Comparison of ENCODE assay signal across 40 cellular contexts in the genomic region with DNA sequence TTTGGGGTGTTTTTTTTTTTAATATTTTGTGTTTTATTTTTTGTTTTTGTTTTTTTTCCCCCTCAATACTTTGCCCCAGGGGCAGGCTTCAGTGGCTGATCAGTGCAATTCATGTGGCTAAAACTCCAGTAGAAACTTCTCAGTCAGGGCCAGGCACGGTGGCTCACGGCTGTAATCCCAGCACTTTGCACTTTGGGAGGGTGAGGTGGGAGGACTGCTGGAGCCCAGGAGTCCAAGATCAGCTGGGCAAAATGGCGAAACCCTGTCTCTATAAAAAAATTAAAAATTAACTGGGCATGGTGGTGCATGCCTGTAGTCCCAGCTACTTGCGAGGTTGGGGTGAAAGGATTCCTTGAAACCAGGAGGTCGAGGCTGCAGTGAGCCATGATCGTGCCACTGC. TPM values are rescaled to one million over a fixed set of nuclear protein-coding genes. Genes with fewer than 3 reads are reported as not detected.
"Had no signal": no experiment of that assay in that cellular context is flagged by ENCODE, and none has a peak within 500 bp of the region (broad histone marks: within the 10 kb centered on the region; RNA-seq: fewer than 3 reads in every experiment).

No MANE protein-coding gene starts in this region.

- H3K4me3 Mint-ChIP-seq: activated naive CD4-positive, alpha-beta T cell treated with anti-CD3 and anti-CD28 coated beads for 36 hours; activated naive CD4-positive, alpha-beta T cell treated with anti-CD3 and anti-CD28 coated beads, Interleukin-2, amount 10 ng/mL, durations not matched to agents 7 days and 5 days; activated naive CD4-positive, alpha-beta T cell treated with anti-CD3 and anti-CD28 coated beads, Interleukin-2, amount 50 U/mL, for 24 hours; activated naive CD8-positive, alpha-beta T cell; activated naive CD8-positive, alpha-beta T cell treated with anti-CD3 and anti-CD28 coated beads for 36 hours; activated naive CD8-positive, alpha-beta T cell treated with anti-CD3 and anti-CD28 coated beads, Interleukin-2, amount 10 ng/mL, durations not matched to agents 7 days and 5 days; activated naive CD8-positive, alpha-beta T cell treated with anti-CD3 and anti-CD28 coated beads, Interleukin-2, amount 50 U/mL, for 24 hours; activated T-cell treated with anti-CD3 and anti-CD28 coated beads, Interleukin-2, amount 50 U/mL, for 24 hours; activated T-cell treated with anti-CD3 and anti-CD28 coated beads, Interleukin-2, amount 50 U/mL, for 4 hours; activated T-cell treated with anti-CD3 and anti-CD28 coated beads, Interleukin-2, amount 50 U/mL, for 72 hours; activated T-helper 1 cell treated with anti-CD3 and anti-CD28 coated beads, Interleukin-12 subunit alpha, Interleukin-12 subunit beta, Interleukin-2, Interleukin-4 antibody, amounts not matched to agents 30 ng/mL and 10 ng/mL and 1 ng/mL, durations not matched to agents 14 hours and 24 hours and 36 hours; activated T-helper 17 cell treated with anti-CD3 and anti-CD28 coated beads, Interleukin-2, amount 50 U/mL, for 72 hours; brain; central memory CD8-positive, alpha-beta T cell had no signal

- H3K27ac Mint-ChIP-seq: activated naive CD4-positive, alpha-beta T cell treated with anti-CD3 and anti-CD28 coated beads for 36 hours; activated naive CD4-positive, alpha-beta T cell treated with anti-CD3 and anti-CD28 coated beads, Interleukin-2, amount 10 ng/mL, durations not matched to agents 7 days and 5 days; activated naive CD4-positive, alpha-beta T cell treated with anti-CD3 and anti-CD28 coated beads, Interleukin-2, amount 50 U/mL, for 24 hours; activated naive CD8-positive, alpha-beta T cell; activated naive CD8-positive, alpha-beta T cell treated with anti-CD3 and anti-CD28 coated beads for 36 hours; activated naive CD8-positive, alpha-beta T cell treated with anti-CD3 and anti-CD28 coated beads, Interleukin-2, amount 10 ng/mL, durations not matched to agents 7 days and 5 days; activated naive CD8-positive, alpha-beta T cell treated with anti-CD3 and anti-CD28 coated beads, Interleukin-2, amount 50 U/mL, for 24 hours; activated T-cell treated with anti-CD3 and anti-CD28 coated beads, Interleukin-2, amount 50 U/mL, for 24 hours; activated T-cell treated with anti-CD3 and anti-CD28 coated beads, Interleukin-2, amount 50 U/mL, for 72 hours; activated T-helper 1 cell treated with anti-CD3 and anti-CD28 coated beads, Interleukin-12 subunit alpha, Interleukin-12 subunit beta, Interleukin-2, Interleukin-4 antibody, amounts not matched to agents 30 ng/mL and 10 ng/mL and 1 ng/mL, durations not matched to agents 14 hours and 24 hours and 36 hours; activated T-helper 17 cell treated with anti-CD3 and anti-CD28 coated beads, Interleukin-2, amount 50 U/mL, for 72 hours; activated T-helper 2 cell treated with anti-CD3 and anti-CD28 coated beads, Interferon-gamma antibody, Interleukin-2, Interleukin-4, amounts not matched to agents 10 μg/mL and 5 μg/mL and 100 μg/mL, durations not matched to agents 14 hours and 24 hours and 36 hours; brain had no signal

- H3K4me1 Mint-ChIP-seq: activated naive CD4-positive, alpha-beta T cell treated with anti-CD3 and anti-CD28 coated beads, Interleukin-2, amount 10 ng/mL, durations not matched to agents 7 days and 5 days; activated naive CD4-positive, alpha-beta T cell treated with anti-CD3 and anti-CD28 coated beads, Interleukin-2, amount 50 U/mL, for 24 hours; activated naive CD8-positive, alpha-beta T cell treated with anti-CD3 and anti-CD28 coated beads for 36 hours; activated naive CD8-positive, alpha-beta T cell treated with anti-CD3 and anti-CD28 coated beads, Interleukin-2, amount 10 ng/mL, durations not matched to agents 7 days and 5 days; activated naive CD8-positive, alpha-beta T cell treated with anti-CD3 and anti-CD28 coated beads, Interleukin-2, amount 50 U/mL, for 24 hours; activated T-helper 17 cell treated with anti-CD3 and anti-CD28 coated beads, Interleukin-2, amount 50 U/mL, for 72 hours; brain; central memory CD8-positive, alpha-beta T cell had no signal

- FAIRE-seq: astrocyte, bronchial epithelial cell had no signal

- H3K9me3 ChIP-seq: adrenal gland, ascending aorta, body of pancreas, breast epithelium had no signal

- ATAC-seq: activated naive CD4-positive, alpha-beta T cell treated with anti-CD3 and anti-CD28 coated beads, Interleukin-2, amount 50 U/mL, for 72 hours; activated naive CD8-positive, alpha-beta T cell treated with anti-CD3 and anti-CD28 coated beads, Interleukin-2, amount 50 U/mL, for 24 hours; activated T-cell treated with anti-CD3 and anti-CD28 coated beads, Interleukin-2, amount 50 U/mL, for 4 hours; activated T-cell treated with anti-CD3 and anti-CD28 coated beads, Interleukin-2, amount 50 U/mL, for 72 hours; activated T-helper 17 cell treated with anti-CD3 and anti-CD28 coated beads, Interleukin-2, amount 50 U/mL, for 72 hours; body of pancreas had no signal

- H3K4me3 ChIP-seq: adrenal gland, ascending aorta, body of pancreas, breast epithelium, cardiac muscle cell had no signal

- H3K27ac ChIP-seq: adrenal gland, ascending aorta, body of pancreas, brain microvascular endothelial cell, breast epithelium, cardiac muscle cell had no signal

- H3K27me3 ChIP-seq: ascending aorta, body of pancreas, brain microvascular endothelial cell, cardiac muscle cell had no signal

- H3K36me3 Mint-ChIP-seq: activated naive CD4-positive, alpha-beta T cell treated with anti-CD3 and anti-CD28 coated beads, Interleukin-2, amount 10 ng/mL, durations not matched to agents 7 days and 5 days; activated naive CD4-positive, alpha-beta T cell treated with anti-CD3 and anti-CD28 coated beads, Interleukin-2, amount 50 U/mL, for 72 hours; activated naive CD8-positive, alpha-beta T cell treated with anti-CD3 and anti-CD28 coated beads for 36 hours; activated naive CD8-positive, alpha-beta T cell treated with anti-CD3 and anti-CD28 coated beads, Interleukin-2, amount 10 ng/mL, durations not matched to agents 7 days and 5 days; brain had no signal

- H3K9me3 Mint-ChIP-seq: activated naive CD4-positive, alpha-beta T cell treated with anti-CD3 and anti-CD28 coated beads for 36 hours; activated naive CD4-positive, alpha-beta T cell treated with anti-CD3 and anti-CD28 coated beads, Interleukin-2, amount 10 ng/mL, durations not matched to agents 7 days and 5 days; activated naive CD4-positive, alpha-beta T cell treated with anti-CD3 and anti-CD28 coated beads, Interleukin-2, amount 50 U/mL, for 24 hours; activated naive CD8-positive, alpha-beta T cell treated with anti-CD3 and anti-CD28 coated beads for 36 hours; activated naive CD8-positive, alpha-beta T cell treated with anti-CD3 and anti-CD28 coated beads, Interleukin-2, amount 10 ng/mL, durations not matched to agents 7 days and 5 days; activated T-cell treated with anti-CD3 and anti-CD28 coated beads, Interleukin-2, amount 50 U/mL, for 24 hours; activated T-cell treated with anti-CD3 and anti-CD28 coated beads, Interleukin-2, amount 50 U/mL, for 4 hours; activated T-cell treated with anti-CD3 and anti-CD28 coated beads, Interleukin-2, amount 50 U/mL, for 72 hours; activated T-helper 1 cell treated with anti-CD3 and anti-CD28 coated beads, Interleukin-12 subunit alpha, Interleukin-12 subunit beta, Interleukin-2, Interleukin-4 antibody, amounts not matched to agents 30 ng/mL and 10 ng/mL and 1 ng/mL, durations not matched to agents 14 hours and 24 hours and 36 hours; activated T-helper 17 cell treated with anti-CD3 and anti-CD28 coated beads, Interleukin-2, amount 50 U/mL, for 72 hours; activated T-helper 2 cell treated with anti-CD3 and anti-CD28 coated beads, Interferon-gamma antibody, Interleukin-2, Interleukin-4, amounts not matched to agents 10 μg/mL and 5 μg/mL and 100 μg/mL, durations not matched to agents 14 hours and 24 hours and 36 hours; central memory CD8-positive, alpha-beta T cell had no signal

- H3K4me1 ChIP-seq: adrenal gland, ascending aorta, body of pancreas, breast epithelium had no signal

- DNase-seq: activated effector memory CD4-positive, alpha-beta T cell treated with anti-CD3 and anti-CD28 coated beads, Interleukin-2, amount 50 U/mL, for 16 hours; activated effector memory CD4-positive, alpha-beta T cell treated with Interleukin-2 at 50 U/mL for 16 hours; activated gamma-delta T cell; activated gamma-delta T cell treated with Interleukin-2 at 50 U/mL for 16 hours; activated naive CD4-positive, alpha-beta T cell; activated naive CD4-positive, alpha-beta T cell treated with anti-CD3 and anti-CD28 coated beads for 36 hours; activated naive CD4-positive, alpha-beta T cell treated with anti-CD3 and anti-CD28 coated beads, Interleukin-2, amount 10 ng/mL, durations not matched to agents 7 days and 5 days; activated naive CD4-positive, alpha-beta T cell treated with anti-CD3 and anti-CD28 coated beads, Interleukin-2, amount 50 U/mL, for 16 hours; activated naive CD4-positive, alpha-beta T cell treated with Interleukin-2 at 50 U/mL for 16 hours; activated naive CD8-positive, alpha-beta T cell treated with anti-CD3 and anti-CD28 coated beads for 36 hours; activated naive CD8-positive, alpha-beta T cell treated with anti-CD3 and anti-CD28 coated beads, Interleukin-2, amount 10 ng/mL, durations not matched to agents 7 days and 5 days; activated naive CD8-positive, alpha-beta T cell treated with anti-CD3 and anti-CD28 coated beads, Interleukin-2, amount 50 U/mL, for 24 hours; activated T-cell treated with anti-CD3 and anti-CD28 coated beads, Interleukin-2, amount 50 U/mL, for 1 hour; activated T-cell treated with anti-CD3 and anti-CD28 coated beads, Interleukin-2, amount 50 U/mL, for 24 hours; activated T-cell treated with anti-CD3 and anti-CD28 coated beads, Interleukin-2, amount 50 U/mL, for 4 hours; activated T-cell treated with anti-CD3 and anti-CD28 coated beads, Interleukin-2, amount 50 U/mL, for 48 hours; activated T-cell treated with anti-CD3 and anti-CD28 coated beads, Interleukin-2, amount 50 U/mL, for 72 hours; adrenal gland; amniotic stem cell; amygdala; anterior cingulate cortex; aorta; body of pancreas; brain microvascular endothelial cell; caudate nucleus; central memory CD4-positive, alpha-beta T cell; cerebellar nuclear complex had no signal

- H3K36me3 ChIP-seq: adrenal gland, ascending aorta, brain microvascular endothelial cell, breast epithelium, cardiac muscle cell had no signal

RNA-seq across cellular contexts. Expression of gene ATP8A2, which starts 17.4 kb away (rescaled TPM):
- total RNA-seq: bronchial epithelial cell had no signal
